In genomic region chr15:66662522-66662921, GRCh38 we compare ENCODE assay signal across 1 cellular context.
TF ChIP-seq lines count a peak whose summit lies in the region.

No MANE protein-coding gene starts in this region.

TF ChIP-seq in K562, 482 proteins besides CTCF, POLR2A, EP300 and RAD21 (continued from another document):
- TF ChIP-seq WHSC1 (IDR thresholded peaks at IDR 0.05; ENCODE audit: low read length) (peak; percentile 13), ZNF24 (IDR thresholded peaks at IDR 0.05) (no peak), NR4A1 (CRISPR knock-in tag; IDR thresholded peaks at IDR 0.05) (no peak), NR4A1 (tag; IDR thresholded peaks at IDR 0.05) (no peak), SIRT6 (IDR thresholded peaks at IDR 0.05; ENCODE audit: low read depth, low read length) (no peak), ATF4 (CRISPR knock-in tag; IDR thresholded peaks at IDR 0.05) (no peak), NBN (IDR thresholded peaks at IDR 0.05; ENCODE audit: low read depth) (no peak), DMBX1 (CRISPR knock-in tag; IDR thresholded peaks at IDR 0.05; ENCODE audit: borderline replicate concordance) (peak; percentile 6; the same call in 1 of the 2 replicates), SMAD4 (CRISPR knock-in tag; conservative IDR thresholded peaks at IDR 0.05) (no peak)
